8 cellular contexts compared by ENCODE assay signal in genomic region chr19:34963531-34964406, GRCh38. TPM values are rescaled to one million over a fixed set of nuclear protein-coding genes. Genes with fewer than 3 reads are reported as not detected.
DNase-seq lines count a peak whose midpoint lies in the region; ATAC-seq and TF ChIP-seq lines count a peak whose summit lies in the region.

TSS of gene ZNF792 (minus strand) at chr19:34964229. CDS start at chr19:34963662, 567 bp downstream.

- TF ChIP-seq CTCF in Loucy (conservative IDR thresholded peaks at IDR 0.05; ENCODE audit: low read length) (no peak), body of pancreas (IDR thresholded peaks at IDR 0.05) (no peak)

- H3K9me2 ChIP-seq in Loucy (replicated peaks; ENCODE audit: low read depth, low read length), result no peaks in the 10 kb centered on the region

- peak within 1 kb of the TSS; percentile 75 for H3K4me2 ChIP-seq in Loucy (ENCODE audit: low read depth, low read length, poor library complexity, severe bottlenecking)

- H3K4me3 ChIP-seq in Loucy (ENCODE audit: low read length, poor library complexity, severe bottlenecking) (peak within 1 kb of the TSS; percentile 87), body of pancreas (peak within 1 kb of the TSS; percentile 88 to 91), iPS-11a (ENCODE audit: low read depth, low read length) (peak within 1 kb of the TSS; percentile 65)

- H3K9me3 ChIP-seq in Loucy (ENCODE audit: insufficient read depth, low read depth, low read length) (peaks cover 36% of the 10 kb centered on the region; the same call in 1 of the 2 replicates), body of pancreas (peaks cover 0 to 20% (median 0%) of the 10 kb centered on the region in 3 donors)

- H2AFZ ChIP-seq in Loucy (ENCODE audit: low read length), result peak within 1 kb of the TSS; percentile 77

- H3K4me1 ChIP-seq in Loucy (ENCODE audit: insufficient read depth, low read length, poor library complexity, severe bottlenecking) (peaks cover 20% of the 10 kb centered on the region), body of pancreas (peaks cover 24% of the 10 kb centered on the region)

- 0% methylated on average over 12 to 72 of the region's 80 CpGs for WGBS in body of pancreas, 2 donors

- peaks cover 46% of the 10 kb centered on the region for H3K79me2 ChIP-seq in Loucy (ENCODE audit: insufficient read depth, low read length)

- peaks cover 14% of the 10 kb centered on the region for H4K20me1 ChIP-seq in Loucy (ENCODE audit: insufficient read depth, low read length, poor library complexity, severe bottlenecking)

- intact Hi-C loops in T-helper 2 cell treated with Interferon-gamma antibody and Interleukin-4, amounts not matched to agents 100 ng/mL and 5 ng/mL, for 36 hours (cut with micrococcal nuclease), result loop anchor here (5.0 to 10.0 kb wide), 3 partner anchors 39 to 286 kb away; partner anchors contain the start of genes GRAMD1A, SCGB2B2, ZNF302 and ZNF599
- intact Hi-C loops in body of pancreas (cut with DNase I), result loop anchor here (5.0 kb wide), 1 partner anchor 64 kb away; no protein-coding TSS in a partner anchor
- intact Hi-C loops in sciatic nerve (cut with DNase I), result no loop called here

- in situ Hi-C loops in Caki2 (cut with HindIII; ENCODE audit: low pct_unique_long_range_greater_than_20kb, low sequenced_read_pairs), result no loop called here

- H3K27ac ChIP-seq in body of pancreas, result peak within 1 kb of the TSS in 3 of 4 donors; percentile 51 to 57 (median 52)

- DNase-seq in Caki2 (ENCODE audit: low read depth) (peak; percentile 48), body of pancreas (peak; percentile 60 to 73 (median 66)), sciatic nerve (ENCODE audit: low spot score) (peak; percentile 80)

- H3K27me3 ChIP-seq in Loucy (ENCODE audit: insufficient read depth, low read length, poor library complexity, severe bottlenecking) (peaks cover 11% of the 10 kb centered on the region), body of pancreas (no peaks in the 10 kb centered on the region)

- peak within 1 kb of the TSS; percentile 96 for H3K9ac ChIP-seq in Loucy (ENCODE audit: low read depth, low read length, poor library complexity, severe bottlenecking)

- ATAC-seq in GM21515 (IDR thresholded peaks at IDR 0.05; ENCODE audit: unreplicated experiment) (peak; percentile 76), body of pancreas (peak; percentile 73), sciatic nerve (peak; percentile 86), GM19328 (IDR thresholded peaks at IDR 0.05; ENCODE audit: unreplicated experiment) (no peak)

- peak in 2 of 3 donors; percentile 29 to 52 for TF ChIP-seq POLR2A in body of pancreas (IDR thresholded peaks at IDR 0.05)

- peaks cover 5% of the 10 kb centered on the region; the same call in 1 of the 2 replicates for H3F3A ChIP-seq in Loucy (ENCODE audit: low read depth)

- H3K36me3 ChIP-seq in Loucy (ENCODE audit: insufficient read depth, low read length), result peaks cover 23% of the 10 kb centered on the region
- H3K36me3 ChIP-seq in body of pancreas (replicated peaks in 1 of 2; ENCODE audit: insufficient read depth in 1 of 2, low read depth in 2 of 2), result peaks cover 12 to 13% of the 10 kb centered on the region in 2 donors

RNA-seq across cellular contexts. Expression of gene ZNF792, which starts in this region (rescaled TPM):
- 3.9 and 6.7 TPM in 2 replicates for total RNA-seq in Caki2 (2014; rRNA removed; shearing (Covaris generic); ENCODE audit: low replicate concordance)
- total RNA-seq in T-helper 2 cell treated with Interferon-gamma antibody and Interleukin-4, amounts not matched to agents 100 ng/mL and 5 ng/mL, for 36 hours, result 13.7 and 14.8 TPM in 2 replicates
- 1 to 10 TPM; 4.0 to 7.0 TPM for total RNA-seq in body of pancreas
- 9.0 TPM for total RNA-seq in sciatic nerve
